ENCODE assay signal across 9 cellular contexts in the genomic region with DNA sequence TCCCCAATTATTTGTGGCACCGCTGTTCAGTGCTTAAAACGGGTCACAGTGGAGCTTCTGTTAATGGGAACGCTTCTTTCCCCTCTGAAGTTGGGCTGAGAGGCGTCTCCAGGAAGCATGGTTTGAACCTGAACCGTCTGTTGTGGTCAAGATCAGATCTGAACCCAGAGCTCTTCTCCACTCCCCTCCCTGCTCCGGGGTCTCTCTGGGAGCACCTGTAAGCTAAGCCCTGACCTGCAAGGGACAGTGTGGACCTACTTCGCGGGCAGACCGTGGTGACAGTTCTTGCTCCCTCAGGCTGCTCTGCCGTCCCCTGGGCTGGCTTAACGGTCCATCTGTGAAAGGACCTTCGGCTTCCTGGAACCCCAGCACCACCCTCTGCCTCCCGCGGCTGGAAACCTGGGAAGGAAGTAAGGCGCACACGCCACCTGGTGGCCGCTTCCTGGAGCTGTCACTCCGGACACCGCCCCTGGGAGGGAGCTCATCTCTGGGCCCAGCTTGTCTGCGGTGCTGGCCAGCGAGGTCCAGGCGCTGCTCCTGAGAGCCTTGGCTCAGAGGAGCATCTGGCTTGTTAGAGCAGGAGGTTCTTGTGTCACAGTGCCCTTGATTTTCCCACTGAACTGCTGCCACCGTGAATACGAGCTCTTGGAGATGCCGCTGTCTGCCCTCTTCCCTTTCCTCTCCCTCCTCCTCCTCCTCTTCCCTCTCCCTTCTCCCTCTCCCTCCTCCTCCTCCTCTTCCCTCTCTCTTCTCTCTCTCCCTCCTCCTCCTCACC.
A peak's percentile ranks its signal among the peaks of the same experiment; 100 is the strongest.
DNase-seq lines count a peak whose midpoint lies in the region; ATAC-seq lines count a peak whose summit lies in the region.
"Had no signal": no experiment of that assay in that cellular context is flagged by ENCODE, and none has a peak within 500 bp of the region (broad histone marks: within the 10 kb centered on the region; RNA-seq: fewer than 3 reads in every experiment).

No MANE protein-coding gene starts in this region.

- peaks cover 3% of the 10 kb centered on the region for H3K4me1 Mint-ChIP-seq in activated naive CD4-positive, alpha-beta T cell treated with anti-CD3 and anti-CD28 coated beads for 36 hours (ENCODE audit: low read depth)

- DNase-seq in D341Med (ENCODE audit: low spot score) (peak; percentile 50), NCI-H2227 treated with DMSO at 0.1 percent for 48 hours (lab: John Stamatoyannopoulos, UW) (peak; percentile 78), iPS DF 4.7 (ENCODE audit: extremely low read depth, low spot score) (peak; percentile 56), SIG-M5 treated with dmso at 0.1 percent for 504 hours (lab: John Stamatoyannopoulos, UW; ENCODE audit: unreplicated experiment) (no peak)
- peak; percentile 43 for DNase-seq in activated naive CD4-positive, alpha-beta T cell treated with anti-CD3 and anti-CD28 coated beads for 36 hours
- DNase-seq in stimulated activated CD4-positive, alpha-beta T cell treated with anti-CD3 and anti-CD28 coated beads, Interleukin-15, amount 100 ng/mL, for 48 hours (ENCODE audit: low read depth in 2 of 2), result peak; percentile 7 to 12

- CTCF ChIA-PET in activated naive CD4-positive, alpha-beta T cell treated with anti-CD3 and anti-CD28 coated beads for 36 hours (lab: Charles Lee), result interaction anchor here (0.6 to 2.1 kb wide), 14 partner anchors 14 to 1028 kb away, joined by 3 to 10 read pairs (median 3); no protein-coding TSS in a partner anchor

- H3K36me3 Mint-ChIP-seq in activated naive CD4-positive, alpha-beta T cell treated with anti-CD3 and anti-CD28 coated beads for 36 hours (ENCODE audit: low read depth), result no peaks in the 10 kb centered on the region
- H3K36me3 Mint-ChIP-seq: naive thymus-derived CD8-positive, alpha-beta T cell had no signal

- no peak overlapping the region for H3K4me3 Mint-ChIP-seq in activated naive CD4-positive, alpha-beta T cell treated with anti-CD3 and anti-CD28 coated beads for 36 hours
- H3K4me3 Mint-ChIP-seq: naive thymus-derived CD8-positive, alpha-beta T cell had no signal

- no peaks in the 10 kb centered on the region for H3K9me3 Mint-ChIP-seq in activated naive CD4-positive, alpha-beta T cell treated with anti-CD3 and anti-CD28 coated beads for 36 hours

- ATAC-seq in GM21390 (IDR thresholded peaks at IDR 0.05; ENCODE audit: unreplicated experiment), result peak; percentile 64
- ATAC-seq in HG03571 (IDR thresholded peaks at IDR 0.05; ENCODE audit: unreplicated experiment), result no peak
- ATAC-seq: naive thymus-derived CD8-positive, alpha-beta T cell had no signal

- H3K27ac Mint-ChIP-seq in activated naive CD4-positive, alpha-beta T cell treated with anti-CD3 and anti-CD28 coated beads for 36 hours, result no peak overlapping the region
- H3K27ac Mint-ChIP-seq: naive thymus-derived CD8-positive, alpha-beta T cell had no signal

- peaks cover 14% of the 10 kb centered on the region for H3K27me3 Mint-ChIP-seq in activated naive CD4-positive, alpha-beta T cell treated with anti-CD3 and anti-CD28 coated beads for 36 hours (ENCODE audit: low read depth)

- intact Hi-C loops in activated naive CD4-positive, alpha-beta T cell treated with anti-CD3 and anti-CD28 coated beads for 36 hours (cut with micrococcal nuclease), result loop anchor here (5.0 kb wide), 2 partner anchors 114 to 374 kb away; no protein-coding TSS in a partner anchor
